8 cellular contexts compared by ENCODE assay signal in the genomic region with DNA sequence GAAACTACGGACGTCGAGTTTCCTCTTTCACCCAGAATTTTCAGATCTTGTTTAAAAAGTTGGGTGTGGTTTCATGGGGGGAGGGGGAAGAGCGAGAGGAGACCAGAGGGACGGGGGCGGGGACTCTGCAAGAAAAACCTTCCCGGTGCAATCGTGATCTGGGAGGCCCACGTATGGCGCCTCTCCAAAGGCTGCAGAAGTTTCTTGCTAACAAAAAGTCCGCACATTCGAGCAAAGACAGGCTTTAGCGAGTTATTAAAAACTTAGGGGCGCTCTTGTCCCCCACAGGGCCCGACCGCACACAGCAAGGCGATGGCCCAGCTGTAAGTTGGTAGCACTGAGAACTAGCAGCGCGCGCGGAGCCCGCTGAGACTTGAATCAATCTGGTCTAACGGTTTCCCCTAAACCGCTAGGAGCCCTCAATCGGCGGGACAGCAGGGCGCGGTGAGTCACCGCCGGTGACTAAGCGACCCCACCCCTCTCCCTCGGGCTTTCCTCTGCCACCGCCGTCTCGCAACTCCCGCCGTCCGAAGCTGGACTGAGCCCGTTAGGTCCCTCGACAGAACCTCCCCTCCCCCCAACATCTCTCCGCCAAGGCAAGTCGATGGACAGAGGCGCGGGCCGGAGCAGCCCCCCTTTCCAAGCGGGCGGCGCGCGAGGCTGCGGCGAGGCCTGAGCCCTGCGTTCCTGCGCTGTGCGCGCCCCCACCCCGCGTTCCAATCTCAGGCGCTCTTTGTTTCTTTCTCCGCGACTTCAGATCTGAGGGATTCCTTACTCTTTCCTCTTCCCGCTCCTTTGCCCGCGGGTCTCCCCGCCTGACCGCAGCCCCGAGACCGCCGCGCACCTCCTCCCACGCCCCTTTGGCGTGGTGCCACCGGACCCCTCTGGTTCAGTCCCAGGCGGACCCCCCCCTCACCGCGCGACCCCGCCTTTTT. TPM values are rescaled to one million over a fixed set of nuclear protein-coding genes. Genes with fewer than 3 reads are reported as not detected.
DNase-seq lines count a peak whose midpoint lies in the region; ATAC-seq and TF ChIP-seq lines count a peak whose summit lies in the region.

Gene VIM, plus strand, starts transcription at position 161 of the 935 bp plus-strand sequence. CDS start 1,182 bp downstream, outside the sequence.

- ATAC-seq in HG03060 (IDR thresholded peaks at IDR 0.05; ENCODE audit: low read depth, unreplicated experiment): peak; percentile 30

- H4K20me1 ChIP-seq in neural cell (ENCODE audit: insufficient read depth): no peaks in the 10 kb centered on the region

- TF ChIP-seq RAD21 in neural cell (conservative IDR thresholded peaks at IDR 0.05): peak; percentile 31

- no peaks in the 10 kb centered on the region for H3K9me3 ChIP-seq in neural cell (ENCODE audit: low read length)

- peak within 1 kb of the TSS; percentile 80 for H3K9ac ChIP-seq in neural cell (ENCODE audit: low read length)

- H3K4me3 Mint-ChIP-seq in activated T-helper 2 cell treated with anti-CD3 and anti-CD28 coated beads, Interferon-gamma antibody, Interleukin-2, Interleukin-4, amounts not matched to agents 10 μg/mL and 5 μg/mL and 100 μg/mL, durations not matched to agents 14 hours and 24 hours and 36 hours (ENCODE audit: low read depth): peak within 1 kb of the TSS; percentile 89
- peak within 1 kb of the TSS; percentile 96 for H3K4me3 Mint-ChIP-seq in stimulated activated naive CD8-positive, alpha-beta T cell treated with anti-CD3 and anti-CD28 coated beads, Interleukin-15, Interleukin-2, amounts not matched to agents 100 ng/mL and 50 ng/mL, for 24 hours

- no peaks in the 10 kb centered on the region for H3F3A ChIP-seq in neural cell (ENCODE audit: insufficient read depth, low read length, poor library complexity, severe bottlenecking)

- H3K36me3 Mint-ChIP-seq in activated T-helper 2 cell treated with anti-CD3 and anti-CD28 coated beads, Interferon-gamma antibody, Interleukin-2, Interleukin-4, amounts not matched to agents 10 μg/mL and 5 μg/mL and 100 μg/mL, durations not matched to agents 14 hours and 24 hours and 36 hours (ENCODE audit: low read depth): peaks cover 48% of the 10 kb centered on the region
- peaks cover 37% of the 10 kb centered on the region for H3K36me3 Mint-ChIP-seq in stimulated activated naive CD8-positive, alpha-beta T cell treated with anti-CD3 and anti-CD28 coated beads, Interleukin-15, Interleukin-2, amounts not matched to agents 100 ng/mL and 50 ng/mL, for 24 hours (ENCODE audit: low read depth)

- peaks cover 37% of the 10 kb centered on the region for H3K79me2 ChIP-seq in neural cell (replicated peaks; ENCODE audit: insufficient read depth, low read length)

- no peaks in the 10 kb centered on the region for H3K27me3 ChIP-seq in neural cell (ENCODE audit: insufficient read depth, low read depth, low read length)

- peak within 1 kb of the TSS; percentile 44 for H3K4me2 ChIP-seq in neural cell (ENCODE audit: low read length)

- peak within 1 kb of the TSS; percentile 98 for H3K27ac Mint-ChIP-seq in activated T-helper 2 cell treated with anti-CD3 and anti-CD28 coated beads, Interferon-gamma antibody, Interleukin-2, Interleukin-4, amounts not matched to agents 10 μg/mL and 5 μg/mL and 100 μg/mL, durations not matched to agents 14 hours and 24 hours and 36 hours
- peak within 1 kb of the TSS; percentile 94 for H3K27ac Mint-ChIP-seq in stimulated activated naive CD8-positive, alpha-beta T cell treated with anti-CD3 and anti-CD28 coated beads, Interleukin-15, Interleukin-2, amounts not matched to agents 100 ng/mL and 50 ng/mL, for 24 hours

- DNase-seq in NCI-H82 (lab: John Stamatoyannopoulos, UW): peak; percentile 43
- no peak for DNase-seq in NCI-H82 treated with DMSO at 0.1 percent for 48 hours (lab: John Stamatoyannopoulos, UW; ENCODE audit: unreplicated experiment)
- DNase-seq in RPMI7951 (ENCODE audit: low read depth): peak; percentile 99
- peak; percentile 82 for DNase-seq in activated T-helper 2 cell treated with anti-CD3 and anti-CD28 coated beads, Interferon-gamma antibody, Interleukin-2, Interleukin-4, amounts not matched to agents 10 μg/mL and 5 μg/mL and 100 μg/mL, durations not matched to agents 14 hours and 24 hours and 36 hours (ENCODE audit: low spot score)
- DNase-seq in fibroblast of peridontal ligament (ENCODE audit: extremely low read depth): peak; percentile 91

- no peaks in the 10 kb centered on the region for H3K9me3 Mint-ChIP-seq in activated T-helper 2 cell treated with anti-CD3 and anti-CD28 coated beads, Interferon-gamma antibody, Interleukin-2, Interleukin-4, amounts not matched to agents 10 μg/mL and 5 μg/mL and 100 μg/mL, durations not matched to agents 14 hours and 24 hours and 36 hours
- H3K9me3 Mint-ChIP-seq in stimulated activated naive CD8-positive, alpha-beta T cell treated with anti-CD3 and anti-CD28 coated beads, Interleukin-15, Interleukin-2, amounts not matched to agents 100 ng/mL and 50 ng/mL, for 24 hours: no peaks in the 10 kb centered on the region

- no peak for TF ChIP-seq EP300 in neural cell (conservative IDR thresholded peaks at IDR 0.05; ENCODE audit: poor library complexity, severe bottlenecking)

- H2AFZ ChIP-seq in neural cell (ENCODE audit: low read depth, low read length): peak within 1 kb of the TSS; percentile 95

- H3K9me2 ChIP-seq in neural cell (ENCODE audit: insufficient read depth, low read length): no peaks in the 10 kb centered on the region

- H3K4me3 ChIP-seq in neural cell (ENCODE audit: low read length): peak within 1 kb of the TSS; percentile 99

- peaks cover 50% of the 10 kb centered on the region for H3K4me1 Mint-ChIP-seq in activated T-helper 2 cell treated with anti-CD3 and anti-CD28 coated beads, Interferon-gamma antibody, Interleukin-2, Interleukin-4, amounts not matched to agents 10 μg/mL and 5 μg/mL and 100 μg/mL, durations not matched to agents 14 hours and 24 hours and 36 hours (ENCODE audit: low read depth)
- H3K4me1 Mint-ChIP-seq in stimulated activated naive CD8-positive, alpha-beta T cell treated with anti-CD3 and anti-CD28 coated beads, Interleukin-15, Interleukin-2, amounts not matched to agents 100 ng/mL and 50 ng/mL, for 24 hours (ENCODE audit: low read depth): peaks cover 61% of the 10 kb centered on the region

- H3K27ac ChIP-seq in neural cell (ENCODE audit: low read length): peak within 1 kb of the TSS; percentile 78

- no peak for TF ChIP-seq CTCF in neural cell (IDR thresholded peaks at IDR 0.05; ENCODE audit: poor library complexity, severe bottlenecking)

- no peaks in the 10 kb centered on the region for H3K36me3 ChIP-seq in neural cell (ENCODE audit: insufficient read depth, low read length)

- intact Hi-C loops in activated T-helper 2 cell treated with anti-CD3 and anti-CD28 coated beads, Interferon-gamma antibody, Interleukin-2, Interleukin-4, amounts not matched to agents 10 μg/mL and 5 μg/mL and 100 μg/mL, durations not matched to agents 14 hours and 24 hours and 36 hours (cut with micrococcal nuclease): loop anchor here (1.0 to 5.0 kb wide), 6 partner anchors 27 to 1426 kb away; partner anchors contain the start of genes PTER and TRDMT1

- H3K27me3 Mint-ChIP-seq in activated T-helper 2 cell treated with anti-CD3 and anti-CD28 coated beads, Interferon-gamma antibody, Interleukin-2, Interleukin-4, amounts not matched to agents 10 μg/mL and 5 μg/mL and 100 μg/mL, durations not matched to agents 14 hours and 24 hours and 36 hours (ENCODE audit: low read depth): peaks cover 3% of the 10 kb centered on the region
- no peaks in the 10 kb centered on the region for H3K27me3 Mint-ChIP-seq in stimulated activated naive CD8-positive, alpha-beta T cell treated with anti-CD3 and anti-CD28 coated beads, Interleukin-15, Interleukin-2, amounts not matched to agents 100 ng/mL and 50 ng/mL, for 24 hours

TF ChIP-seq in neural cell, 6 proteins besides CTCF, POLR2A, EP300 and RAD21:
- TF ChIP-seq REST (IDR thresholded peaks at IDR 0.05; ENCODE audit: borderline replicate concordance): peak; percentile 36
- peak; percentile 31 for TF ChIP-seq POLR2AphosphoS5 (IDR thresholded peaks at IDR 0.05)
- TF ChIP-seq EZH2 (IDR thresholded peaks at IDR 0.05; ENCODE audit: borderline replicate concordance, insufficient read depth, low read length, poor library complexity, severe bottlenecking): no peak
- peak; percentile 43 for TF ChIP-seq SMC3 (conservative IDR thresholded peaks at IDR 0.05; ENCODE audit: poor library complexity)
- TF ChIP-seq MXI1 (conservative IDR thresholded peaks at IDR 0.05; ENCODE audit: poor library complexity, severe bottlenecking): no peak
- TF ChIP-seq TAF1 (IDR thresholded peaks at IDR 0.05; ENCODE audit: low read depth): no peak

RNA-seq across cellular contexts. Expression of gene VIM, which starts in this region (rescaled TPM):
- total RNA-seq in RPMI7951 (2014; rRNA removed; shearing (Covaris generic)): 11,641 and 12,249 TPM in 2 replicates
- total RNA-seq in activated T-helper 2 cell treated with anti-CD3 and anti-CD28 coated beads, Interferon-gamma antibody, Interleukin-2, Interleukin-4, amounts not matched to agents 10 μg/mL and 5 μg/mL and 100 μg/mL, durations not matched to agents 14 hours and 24 hours and 36 hours: 337 and 342 TPM in 2 replicates
- 152 and 170 TPM in 2 replicates for polyA plus RNA-seq in neural cell
- 155 and 162 TPM in 2 replicates for polyA minus RNA-seq in neural cell

Comparison
In these comparisons a context has a peak if more than half of its experiments do, and no peak if none do; other contexts are left out.
1. RNA of gene VIM (total RNA-seq): 11,641 to 12,249 TPM in RPMI7951; 337 to 342 TPM in activated T-helper 2 cell treated with anti-CD3 and anti-CD28 coated beads, Interferon-gamma antibody, Interleukin-2, Interleukin-4, amounts not matched to agents 10 μg/mL and 5 μg/mL and 100 μg/mL, durations not matched to agents 14 hours and 24 hours and 36 hours; every median in the first group is over 10 times any median in the second.